ENCODE assay signal across 1 cellular context in the genomic region with DNA sequence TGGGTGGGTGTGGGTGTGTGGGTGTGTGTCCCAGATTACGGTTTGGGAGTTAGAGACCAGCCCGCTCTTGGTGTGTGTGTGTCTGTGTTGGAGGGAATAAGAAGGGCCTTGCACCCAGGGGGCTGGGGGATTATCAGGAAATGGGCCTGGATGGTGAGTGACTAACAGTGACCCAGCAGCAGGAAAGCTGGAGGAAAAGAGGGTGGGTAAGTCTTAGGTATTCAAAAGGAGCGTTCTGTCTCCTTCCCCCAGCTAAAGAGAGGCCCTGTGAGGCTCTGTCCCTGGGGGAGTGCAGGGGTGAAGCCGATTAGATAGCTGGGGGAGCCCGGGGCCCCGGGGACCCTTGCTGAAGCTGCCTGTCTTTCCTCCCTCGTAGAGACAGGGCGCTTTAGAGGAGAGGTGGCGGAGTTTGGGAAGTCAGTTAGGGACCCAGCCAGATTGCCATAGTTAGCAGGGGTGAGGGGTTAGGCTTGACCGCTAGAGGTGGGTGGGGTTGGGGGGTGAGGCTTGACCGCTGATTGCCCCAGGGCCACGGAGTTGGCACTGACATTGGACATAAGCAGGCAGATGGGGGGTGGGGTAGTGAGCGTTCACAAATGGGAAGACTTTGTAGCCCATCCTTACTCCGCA.
TF ChIP-seq lines count a peak whose summit lies in the region.

No MANE protein-coding gene starts in this region.

TF ChIP-seq in GM23338, 12 proteins besides CTCF, POLR2A, EP300 and RAD21 (continued from another document):
- TF ChIP-seq ZNF462 (CRISPR knock-in tag; IDR thresholded peaks at IDR 0.05), result no peak
- TF ChIP-seq EZH2 (IDR thresholded peaks at IDR 0.05; ENCODE audit: low read depth, unreplicated experiment), result peak; percentile 30
- no peak for TF ChIP-seq ZNF331 (CRISPR knock-in tag; IDR thresholded peaks at IDR 0.05; ENCODE audit: low read depth)
- TF ChIP-seq ETS1 (IDR thresholded peaks at IDR 0.05), result no peak
